Comparison of ENCODE assay signal across 22 cellular contexts in the genomic region with DNA sequence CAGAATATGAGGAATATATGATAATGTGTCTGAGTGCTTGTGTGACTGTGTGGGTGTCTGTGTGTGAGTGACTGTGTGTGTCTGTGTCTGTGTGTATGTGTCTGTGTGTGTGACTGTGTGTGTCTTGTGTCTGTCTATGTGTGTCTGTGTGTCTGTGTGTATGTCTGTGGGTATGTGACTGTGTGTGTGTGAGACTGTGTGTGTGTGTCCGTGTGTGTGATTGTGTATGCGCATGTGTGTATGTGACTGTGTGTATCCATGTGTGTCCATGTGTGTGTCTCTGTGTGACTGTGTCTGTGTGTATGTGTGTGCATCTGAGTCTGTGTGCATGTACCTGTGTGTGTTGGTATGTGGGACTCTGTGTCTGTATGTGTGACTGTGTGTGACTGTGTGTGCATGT.
"Had no signal": no experiment of that assay in that cellular context is flagged by ENCODE, and none has a peak within 500 bp of the region (broad histone marks: within the 10 kb centered on the region; RNA-seq: fewer than 3 reads in every experiment).

No MANE protein-coding gene starts in this region.

- H3K4me1 Mint-ChIP-seq: immature natural killer cell; naive B cell; stimulated activated naive B cell treated with anti-CD40 and anti-IgM and Interleukin-4, amounts not matched to agents 10 μg/mL and 1 μg/mL and 100 μg/mL, for 72 hours had no signal

- H3K27ac Mint-ChIP-seq: effector memory CD8-positive, alpha-beta T cell; immature natural killer cell; mesothelial cell of epicardium; natural killer cell treated with Interleukin-12 subunit alpha and Interleukin-12 subunit beta and Interleukin-15 and Interleukin-18, amount 100 ng/mL, for 72 hours; stimulated activated naive B cell treated with anti-CD40 and anti-IgM and Interleukin-4, amounts not matched to agents 10 μg/mL and 1 μg/mL and 100 μg/mL, for 72 hours; stimulated activated naive CD8-positive, alpha-beta T cell treated with anti-CD3 and anti-CD28 coated beads, Interleukin-15, Interleukin-2, amounts not matched to agents 100 ng/mL and 50 ng/mL, for 24 hours had no signal

- FAIRE-seq: frontal cortex had no signal

- H3K27me3 Mint-ChIP-seq: naive B cell; stimulated activated naive CD8-positive, alpha-beta T cell treated with anti-CD3 and anti-CD28 coated beads, Interleukin-15, Interleukin-2, amounts not matched to agents 100 ng/mL and 50 ng/mL, for 24 hours had no signal

- H3K27me3 ChIP-seq: right atrium auricular region had no signal

- H3K4me1 ChIP-seq: lower lobe of right lung, prostate gland, right atrium auricular region, sigmoid colon, transverse colon had no signal

- H3K9me3 ChIP-seq: lower lobe of right lung, mucosa of descending colon, prostate gland, right atrium auricular region, sigmoid colon, thoracic aorta, transverse colon had no signal

- H3K4me3 ChIP-seq: lower lobe of right lung, mucosa of descending colon, prostate gland, right atrium auricular region, sigmoid colon, thoracic aorta, transverse colon had no signal

- H3K36me3 ChIP-seq: lower lobe of right lung, prostate gland, right atrium auricular region, sigmoid colon, thoracic aorta, transverse colon had no signal

- DNase-seq: cerebellar nuclear complex; cortex of kidney; effector memory CD8-positive, alpha-beta T cell; hypothalamus; immature natural killer cell; islet precursor cell; kidney glomerular epithelial cell; left ventricle myocardium superior; lower lobe of right lung; mucosa of descending colon; naive B cell; nucleus accumbens; sigmoid colon; stimulated activated naive B cell treated with anti-CD40 and anti-IgM and Interleukin-4, amounts not matched to agents 10 μg/mL and 1 μg/mL and 100 μg/mL, for 72 hours; transverse colon had no signal

- H3K4me3 Mint-ChIP-seq: effector memory CD8-positive, alpha-beta T cell; immature natural killer cell; mesothelial cell of epicardium; naive B cell; natural killer cell treated with Interleukin-12 subunit alpha and Interleukin-12 subunit beta and Interleukin-15 and Interleukin-18, amount 100 ng/mL, for 72 hours; stimulated activated naive B cell treated with anti-CD40 and anti-IgM and Interleukin-4, amounts not matched to agents 10 μg/mL and 1 μg/mL and 100 μg/mL, for 72 hours; stimulated activated naive CD8-positive, alpha-beta T cell treated with anti-CD3 and anti-CD28 coated beads, Interleukin-15, Interleukin-2, amounts not matched to agents 100 ng/mL and 50 ng/mL, for 24 hours had no signal

- H3K27ac ChIP-seq: lower lobe of right lung, prostate gland, right atrium auricular region, sigmoid colon, thoracic aorta, transverse colon had no signal

- H3K36me3 Mint-ChIP-seq: immature natural killer cell; mesothelial cell of epicardium; naive B cell; stimulated activated naive B cell treated with anti-CD40 and anti-IgM and Interleukin-4, amounts not matched to agents 10 μg/mL and 1 μg/mL and 100 μg/mL, for 72 hours had no signal

- ATAC-seq: effector memory CD8-positive, alpha-beta T cell; left ventricle myocardium superior; mucosa of descending colon; stimulated activated naive B cell treated with anti-CD40 and anti-IgM and Interleukin-4, amounts not matched to agents 10 μg/mL and 1 μg/mL and 100 μg/mL, for 72 hours had no signal

- H3K9me3 Mint-ChIP-seq: mesothelial cell of epicardium had no signal
